Comparison of ENCODE assay signal across 13 cellular contexts in the genomic region with DNA sequence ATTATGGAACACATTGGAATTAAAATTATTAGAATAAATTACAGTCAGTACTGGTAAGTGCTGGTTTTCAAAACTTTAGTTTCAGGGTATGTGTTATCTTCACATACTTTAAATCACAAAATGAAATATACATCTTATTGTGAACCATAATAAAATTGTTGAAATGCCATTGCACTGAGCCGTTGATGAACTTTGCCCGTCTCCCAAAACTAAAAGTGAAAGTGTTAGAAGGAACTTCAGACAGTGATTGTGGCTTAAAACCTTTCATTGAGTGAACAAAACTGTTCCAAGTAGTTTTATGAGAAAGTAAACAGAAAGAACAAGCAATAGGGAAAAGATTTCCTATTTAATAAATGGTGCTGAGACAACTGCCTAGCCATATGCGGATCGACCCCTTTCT.
DNase-seq lines count a peak whose midpoint lies in the region; ATAC-seq and TF ChIP-seq lines count a peak whose summit lies in the region.
"Had no signal": no experiment of that assay in that cellular context is flagged by ENCODE, and none has a peak within 500 bp of the region (broad histone marks: within the 10 kb centered on the region; RNA-seq: fewer than 3 reads in every experiment).

No MANE protein-coding gene starts in this region.

- H4K20me1 ChIP-seq in Loucy (ENCODE audit: insufficient read depth, low read length, poor library complexity, severe bottlenecking) (no peaks in the 10 kb centered on the region), fibroblast of lung (ENCODE audit: control insufficient read depth, extremely low read depth, insufficient read depth, low read length) (no peaks in the 10 kb centered on the region)

- DNase-seq in fibroblast of lung (ENCODE audit: low read depth in 2 of 2), result peak; percentile 15 to 47
- peak; percentile 11 for DNase-seq in retinal pigment epithelial cell (ENCODE audit: low read depth)
- DNase-seq in NCI-H510A (lab: John Stamatoyannopoulos, UW), result no peak
- DNase-seq in activated CD4-positive, alpha-beta memory T cell treated with anti-CD3 and anti-CD28 coated beads, Interleukin-2, amount 10 ng/mL, durations not matched to agents 7 days and 5 days, result no peak
- no peak for DNase-seq in RWPE1 (ENCODE audit: low spot score)
- DNase-seq in GOT3 (lab: John Stamatoyannopoulos, UW), result no peak
- DNase-seq: activated gamma-delta T cell treated with Interleukin-2 at 50 U/mL for 16 hours, DMS53, NCI-H526 treated with DMSO at 0.1 percent for 48 hours had no signal

- H3K9ac ChIP-seq in Loucy (ENCODE audit: low read depth, low read length, poor library complexity, severe bottlenecking) (no peak overlapping the region), fibroblast of lung (ENCODE audit: insufficient read depth, low read length) (no peak overlapping the region)

- no peak overlapping the region for H3K4me3 Mint-ChIP-seq in activated CD4-positive, alpha-beta memory T cell treated with anti-CD3 and anti-CD28 coated beads, Interleukin-2, amount 10 ng/mL, durations not matched to agents 7 days and 5 days
- H3K4me3 Mint-ChIP-seq: dendritic cell treated with granulocyte-macrophage colony-stimulating factor and Interleukin-4, amounts not matched to agents 40 ng/mL and 50 ng/mL, for 4 days had no signal

- H3K79me2 ChIP-seq in Loucy (ENCODE audit: insufficient read depth, low read length), result no peaks in the 10 kb centered on the region
- H3K79me2 ChIP-seq in fibroblast of lung (ENCODE audit: control insufficient read depth, insufficient read depth, low read length), result no peaks in the 10 kb centered on the region

- no peaks in the 10 kb centered on the region for H3K36me3 Mint-ChIP-seq in activated CD4-positive, alpha-beta memory T cell treated with anti-CD3 and anti-CD28 coated beads, Interleukin-2, amount 10 ng/mL, durations not matched to agents 7 days and 5 days (ENCODE audit: low read depth)

- H3K4me1 ChIP-seq in Loucy (ENCODE audit: insufficient read depth, low read length, poor library complexity, severe bottlenecking) (no peaks in the 10 kb centered on the region), fibroblast of lung (ENCODE audit: control insufficient read depth, extremely low read depth, insufficient read depth, low read length) (no peaks in the 10 kb centered on the region)
- H3K4me1 ChIP-seq: HAP-1 had no signal

- peak overlapping the region; percentile 39 for H3K4me2 ChIP-seq in Loucy (ENCODE audit: low read depth, low read length, poor library complexity, severe bottlenecking)
- H3K4me2 ChIP-seq in fibroblast of lung (ENCODE audit: extremely low read depth, insufficient read depth, low read length), result peak overlapping the region; percentile 23

- POLR2A ChIA-PET in activated CD4-positive, alpha-beta memory T cell treated with anti-CD3 and anti-CD28 coated beads, Interleukin-2, amount 10 ng/mL, durations not matched to agents 7 days and 5 days (lab: Charles Lee), result no interaction called here
- POLR2A ChIA-PET in RWPE1 (lab: Yijun Ruan, JAX; ENCODE audit: low non-redundant PET), result no interaction called here

- peak; percentile 58 for ATAC-seq in GM19397 (IDR thresholded peaks at IDR 0.05; ENCODE audit: unreplicated experiment)

- CTCF ChIA-PET in activated CD4-positive, alpha-beta memory T cell treated with anti-CD3 and anti-CD28 coated beads, Interleukin-2, amount 10 ng/mL, durations not matched to agents 7 days and 5 days (lab: Charles Lee), result no interaction called here
- CTCF ChIA-PET in RWPE1 (lab: Yijun Ruan, JAX), result interaction anchor here (0.7 to 0.8 kb wide), 2 partner anchors 14 to 23 kb away, joined by 3 read pairs; no protein-coding TSS in a partner anchor

- no peaks in the 10 kb centered on the region for H3K36me3 ChIP-seq in Loucy (ENCODE audit: insufficient read depth, low read length)
- no peaks in the 10 kb centered on the region for H3K36me3 ChIP-seq in fibroblast of lung (ENCODE audit: control insufficient read depth, insufficient read depth, low read length)
- H3K36me3 ChIP-seq: HAP-1 had no signal

- H3K27me3 ChIP-seq in Loucy (ENCODE audit: insufficient read depth, low read length, poor library complexity, severe bottlenecking) (no peaks in the 10 kb centered on the region), fibroblast of lung (ENCODE audit: control insufficient read depth, insufficient read depth, low read length) (no peaks in the 10 kb centered on the region)

- H2AFZ ChIP-seq in Loucy (ENCODE audit: low read length), result peak overlapping the region; percentile 56; the same call in 1 of the 2 replicates
- H2AFZ ChIP-seq in fibroblast of lung (ENCODE audit: low read length), result no peak overlapping the region

- H3K9me3 ChIP-seq in Loucy (ENCODE audit: insufficient read depth, low read depth, low read length) (no peaks in the 10 kb centered on the region), fibroblast of lung (ENCODE audit: control insufficient read depth, insufficient read depth, low read depth, low read length) (no peaks in the 10 kb centered on the region)
- H3K9me3 ChIP-seq: HAP-1 had no signal

- TF ChIP-seq CTCF in Loucy (conservative IDR thresholded peaks at IDR 0.05; ENCODE audit: low read length) (no peak), fibroblast of lung (conservative IDR thresholded peaks at IDR 0.05 in 1 of 2, IDR thresholded peaks at IDR 0.05 in 1 of 2; ENCODE audit: low read depth in 1 of 2, low read length in 2 of 2) (no peak), retinal pigment epithelial cell (conservative IDR thresholded peaks at IDR 0.05; ENCODE audit: low read depth, low read length) (no peak), RWPE1 (conservative IDR thresholded peaks at IDR 0.05; ENCODE audit: low read depth) (no peak)

- no peaks in the 10 kb centered on the region for H3K27me3 Mint-ChIP-seq in activated CD4-positive, alpha-beta memory T cell treated with anti-CD3 and anti-CD28 coated beads, Interleukin-2, amount 10 ng/mL, durations not matched to agents 7 days and 5 days
- H3K27me3 Mint-ChIP-seq: dendritic cell treated with granulocyte-macrophage colony-stimulating factor and Interleukin-4, amounts not matched to agents 40 ng/mL and 50 ng/mL, for 4 days had no signal

- H3K9me3 Mint-ChIP-seq in activated CD4-positive, alpha-beta memory T cell treated with anti-CD3 and anti-CD28 coated beads, Interleukin-2, amount 10 ng/mL, durations not matched to agents 7 days and 5 days, result no peaks in the 10 kb centered on the region
- H3K9me3 Mint-ChIP-seq: dendritic cell treated with granulocyte-macrophage colony-stimulating factor and Interleukin-4, amounts not matched to agents 40 ng/mL and 50 ng/mL, for 4 days had no signal

- H3K27ac Mint-ChIP-seq in activated CD4-positive, alpha-beta memory T cell treated with anti-CD3 and anti-CD28 coated beads, Interleukin-2, amount 10 ng/mL, durations not matched to agents 7 days and 5 days, result no peak overlapping the region
- H3K27ac Mint-ChIP-seq: dendritic cell treated with granulocyte-macrophage colony-stimulating factor and Interleukin-4, amounts not matched to agents 40 ng/mL and 50 ng/mL, for 4 days had no signal

- H3K9me2 ChIP-seq in Loucy (replicated peaks; ENCODE audit: low read depth, low read length), result no peaks in the 10 kb centered on the region

- H3K27ac ChIP-seq in fibroblast of lung (ENCODE audit: insufficient read depth, low read length) (no peak overlapping the region), RWPE1 (no peak overlapping the region)

- no peaks in the 10 kb centered on the region for H3F3A ChIP-seq in Loucy (ENCODE audit: low read depth)

- no peaks in the 10 kb centered on the region for H3K4me1 Mint-ChIP-seq in activated CD4-positive, alpha-beta memory T cell treated with anti-CD3 and anti-CD28 coated beads, Interleukin-2, amount 10 ng/mL, durations not matched to agents 7 days and 5 days

- H3K4me3 ChIP-seq in Loucy (ENCODE audit: low read length, poor library complexity, severe bottlenecking) (peak overlapping the region; percentile 14), fibroblast of lung (replicated peaks in 1 of 4; ENCODE audit: control extremely low read depth in 1 of 4, insufficient read depth in 1 of 4, low read depth in 3 of 4, low read length in 4 of 4) (peak overlapping the region in 2 of 4 experiments; percentile 10 to 30), retinal pigment epithelial cell (ENCODE audit: low read length) (no peak overlapping the region)
- H3K4me3 ChIP-seq: HAP-1 had no signal

Comparison
In these comparisons a context has a peak if more than half of its experiments do, and no peak if none do; other contexts are left out.
1. DNase-seq: peak in fibroblast of lung (2 of 2) and retinal pigment epithelial cell (single experiment); none in NCI-H510A (single experiment), activated CD4-positive, alpha-beta memory T cell treated with anti-CD3 and anti-CD28 coated beads, Interleukin-2, amount 10 ng/mL, durations not matched to agents 7 days and 5 days (single experiment), RWPE1 (single experiment) and GOT3 (single experiment).